Comparison of ENCODE assay signal across 10 cellular contexts in the genomic region with DNA sequence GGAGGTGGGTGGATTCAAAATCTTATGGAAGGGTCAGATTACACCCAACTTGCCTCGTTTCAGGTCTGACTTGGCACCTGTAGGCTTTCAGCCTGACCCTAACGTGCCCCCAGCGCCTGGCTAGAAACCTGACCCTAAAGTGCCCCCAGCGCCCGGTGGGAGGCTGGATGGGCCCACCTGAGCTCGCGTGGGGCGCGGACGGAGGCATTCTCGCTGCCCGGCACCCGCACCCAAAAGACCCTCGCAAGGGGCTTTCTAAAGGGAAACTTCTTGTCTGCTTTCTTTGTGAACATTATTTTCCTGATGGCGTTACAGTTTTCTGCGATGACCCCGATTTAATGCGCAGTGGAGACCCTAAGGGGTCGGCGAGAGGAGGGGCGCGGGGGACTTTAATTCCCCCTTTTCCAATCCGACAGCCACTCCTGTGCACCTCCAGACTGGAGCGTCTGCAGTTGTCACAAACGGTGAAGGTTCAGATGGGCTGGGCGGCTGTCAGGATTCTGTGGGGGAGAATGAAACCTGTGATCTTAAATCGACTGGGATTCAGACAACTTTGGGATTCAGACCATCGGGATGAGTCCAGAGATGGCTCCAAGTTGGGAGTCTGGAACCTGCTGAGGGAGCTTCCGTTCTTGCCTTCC. TPM values are rescaled to one million over a fixed set of nuclear protein-coding genes. Genes with fewer than 3 reads are reported as not detected.
DNase-seq lines count a peak whose midpoint lies in the region; ATAC-seq and TF ChIP-seq lines count a peak whose summit lies in the region.
"Had no signal": no experiment of that assay in that cellular context is flagged by ENCODE, and none has a peak within 500 bp of the region (broad histone marks: within the 10 kb centered on the region; RNA-seq: fewer than 3 reads in every experiment).

No MANE protein-coding gene starts in this region.

- peaks cover 35% of the 10 kb centered on the region for H3K4me1 ChIP-seq in CD4-positive, CD25-positive, alpha-beta regulatory T cell (ENCODE audit: control insufficient read depth, insufficient read depth, low read length, poor library complexity, severe bottlenecking)
- H3K4me1 ChIP-seq in aorta (ENCODE audit: control insufficient read depth in 1 of 2, insufficient read depth in 2 of 2, low read length in 2 of 2) = peaks cover 0 to 2% of the 10 kb centered on the region in 2 donors
- H3K4me1 ChIP-seq: parathyroid adenoma had no signal

- TF ChIP-seq CTCF in HFFc6 (IDR thresholded peaks at IDR 0.05) = no peak

- H3K27ac Mint-ChIP-seq in CD4-positive, CD25-positive, alpha-beta regulatory T cell = no peak overlapping the region
- H3K27ac Mint-ChIP-seq in HFFc6 (no peak overlapping the region), naive B cell (peak overlapping the region in 4 of 6 donors; percentile 44 to 75 (median 54))
- H3K27ac Mint-ChIP-seq in activated naive CD8-positive, alpha-beta T cell treated with anti-CD3 and anti-CD28 coated beads, Interleukin-2, amount 10 ng/mL, durations not matched to agents 7 days and 5 days = no peak overlapping the region

- H3K4me3 ChIP-seq in CD4-positive, CD25-positive, alpha-beta regulatory T cell (ENCODE audit: low read depth, low read length) = no peak overlapping the region
- H3K4me3 ChIP-seq in aorta (ENCODE audit: low read length in 2 of 2) = no peak overlapping the region

- POLR2A ChIA-PET in activated naive CD8-positive, alpha-beta T cell treated with anti-CD3 and anti-CD28 coated beads, Interleukin-2, amount 10 ng/mL, durations not matched to agents 7 days and 5 days (lab: Charles Lee) = interaction anchor here (0.9 kb wide), 1 partner anchor 29 kb away, joined by 3 read pairs; the partner anchor contains the start of gene FBXW8

- H3K36me3 Mint-ChIP-seq in CD4-positive, CD25-positive, alpha-beta regulatory T cell = no peaks in the 10 kb centered on the region
- H3K36me3 Mint-ChIP-seq in HFFc6 (ENCODE audit: low read depth) (no peaks in the 10 kb centered on the region), naive B cell (peaks cover 0 to 16% of the 10 kb centered on the region in 2 donors)
- no peaks in the 10 kb centered on the region for H3K36me3 Mint-ChIP-seq in activated naive CD8-positive, alpha-beta T cell treated with anti-CD3 and anti-CD28 coated beads, Interleukin-2, amount 10 ng/mL, durations not matched to agents 7 days and 5 days

- H3K9me3 Mint-ChIP-seq in CD4-positive, CD25-positive, alpha-beta regulatory T cell = peaks cover 0 to 2% (median 0%) of the 10 kb centered on the region in 7 donors
- H3K9me3 Mint-ChIP-seq in HFFc6 (no peaks in the 10 kb centered on the region), naive B cell (no peaks in the 10 kb centered on the region)
- no peaks in the 10 kb centered on the region for H3K9me3 Mint-ChIP-seq in activated naive CD8-positive, alpha-beta T cell treated with anti-CD3 and anti-CD28 coated beads, Interleukin-2, amount 10 ng/mL, durations not matched to agents 7 days and 5 days

- WGBS in aorta, 2 donors = 3 to 4% methylated on average over 29 of the region's 29 CpGs

- intact Hi-C loops in aorta (cut with DNase I) = loop anchor here (1.0 to 10.0 kb wide), 3 partner anchors 107 to 179 kb away; no protein-coding TSS in a partner anchor

- H3K4me3 Mint-ChIP-seq in CD4-positive, CD25-positive, alpha-beta regulatory T cell = peak overlapping the region; percentile 59 to 76 (median 66)
- H3K4me3 Mint-ChIP-seq in HFFc6 (peak overlapping the region; percentile 67), naive B cell (peak overlapping the region; percentile 73 to 89 (median 84))
- peak overlapping the region; percentile 63 for H3K4me3 Mint-ChIP-seq in activated naive CD8-positive, alpha-beta T cell treated with anti-CD3 and anti-CD28 coated beads, Interleukin-2, amount 10 ng/mL, durations not matched to agents 7 days and 5 days

- H3K27ac ChIP-seq in CD4-positive, CD25-positive, alpha-beta regulatory T cell (ENCODE audit: insufficient read depth, low read length, poor library complexity, severe bottlenecking) = no peak overlapping the region
- H3K27ac ChIP-seq in aorta (ENCODE audit: low read depth in 1 of 2, low read length in 2 of 2) = no peak overlapping the region
- H3K27ac ChIP-seq: parathyroid adenoma had no signal

- ATAC-seq in CD4-positive, CD25-positive, alpha-beta regulatory T cell (ENCODE audit: low read depth in 2 of 2) = no peak
- no peak for ATAC-seq in activated naive CD8-positive, alpha-beta T cell treated with anti-CD3 and anti-CD28 coated beads, Interleukin-2, amount 10 ng/mL, durations not matched to agents 7 days and 5 days (ENCODE audit: low read depth)
- ATAC-seq in naive B cell (ENCODE audit: low read depth in 2 of 2) (no peak), GM19023 (IDR thresholded peaks at IDR 0.05; ENCODE audit: unreplicated experiment) (no peak), GM18511 (IDR thresholded peaks at IDR 0.05; ENCODE audit: unreplicated experiment) (no peak), HG02852 (IDR thresholded peaks at IDR 0.05; ENCODE audit: unreplicated experiment) (no peak), aorta (ENCODE audit: low FRiP score) (no peak)

- peaks cover 0 to 37% (median 21%) of the 10 kb centered on the region in 4 donors for H3K4me1 Mint-ChIP-seq in CD4-positive, CD25-positive, alpha-beta regulatory T cell
- H3K4me1 Mint-ChIP-seq in HFFc6 (ENCODE audit: low read depth) (peaks cover 32% of the 10 kb centered on the region), naive B cell (peaks cover 40 to 44% (median 41%) of the 10 kb centered on the region in 3 donors)
- peaks cover 28% of the 10 kb centered on the region for H3K4me1 Mint-ChIP-seq in activated naive CD8-positive, alpha-beta T cell treated with anti-CD3 and anti-CD28 coated beads, Interleukin-2, amount 10 ng/mL, durations not matched to agents 7 days and 5 days

- H3K9me3 ChIP-seq in CD4-positive, CD25-positive, alpha-beta regulatory T cell (ENCODE audit: control insufficient read depth in 2 of 2, low read length in 2 of 2) = no peaks in the 10 kb centered on the region
- H3K9me3 ChIP-seq in aorta (ENCODE audit: control insufficient read depth, low read length) = no peaks in the 10 kb centered on the region

- peaks cover 80% of the 10 kb centered on the region for H3K27me3 Mint-ChIP-seq in CD4-positive, CD25-positive, alpha-beta regulatory T cell
- H3K27me3 Mint-ChIP-seq in HFFc6 (ENCODE audit: insufficient read depth) = peaks cover 36% of the 10 kb centered on the region
- H3K27me3 Mint-ChIP-seq in activated naive CD8-positive, alpha-beta T cell treated with anti-CD3 and anti-CD28 coated beads, Interleukin-2, amount 10 ng/mL, durations not matched to agents 7 days and 5 days = peaks cover 78% of the 10 kb centered on the region
- peaks cover 35 to 52% (median 43%) of the 10 kb centered on the region in 3 donors for H3K27me3 Mint-ChIP-seq in naive B cell

- H3K27me3 ChIP-seq in CD4-positive, CD25-positive, alpha-beta regulatory T cell (ENCODE audit: control insufficient read depth, insufficient read depth, low read length) = peaks cover 22% of the 10 kb centered on the region
- H3K27me3 ChIP-seq in aorta (ENCODE audit: control insufficient read depth in 1 of 2, insufficient read depth in 2 of 2, low read length in 1 of 2) = no peaks in the 10 kb centered on the region

- H3K36me3 ChIP-seq in CD4-positive, CD25-positive, alpha-beta regulatory T cell (ENCODE audit: control insufficient read depth, insufficient read depth, low read length) = no peaks in the 10 kb centered on the region
- no peaks in the 10 kb centered on the region for H3K36me3 ChIP-seq in aorta (ENCODE audit: control insufficient read depth in 1 of 2, insufficient read depth in 2 of 2, low read length in 1 of 2)

- no peak for DNase-seq in CD4-positive, CD25-positive, alpha-beta regulatory T cell
- no peak for DNase-seq in HFFc6
- DNase-seq in activated naive CD8-positive, alpha-beta T cell treated with anti-CD3 and anti-CD28 coated beads, Interleukin-2, amount 10 ng/mL, durations not matched to agents 7 days and 5 days = no peak
- no peak for DNase-seq in naive B cell
- DNase-seq in aorta = no peak
- DNase-seq: stimulated activated CD8-positive, alpha-beta memory T cell treated with anti-CD3 and anti-CD28 coated beads, Interleukin-4, amount 100 ng/mL, for 48 hours had no signal

RNA-seq across cellular contexts. Expression of gene HRK, which starts 0.7 kb away (rescaled TPM):
- 0.25 TPM for total RNA-seq in CD4-positive, CD25-positive, alpha-beta regulatory T cell
- polyA plus RNA-seq in CD4-positive, CD25-positive, alpha-beta regulatory T cell = not detected
- not detected for total RNA-seq in HFFc6 (2021; fragmentation: NEBNext Ultra II Directional; extraction: Animal tissue kit (Norgen Biotek cat#: 25700))
- not detected for total RNA-seq in activated naive CD8-positive, alpha-beta T cell treated with anti-CD3 and anti-CD28 coated beads, Interleukin-2, amount 10 ng/mL, durations not matched to agents 7 days and 5 days
- 1 to 10 TPM; 2.5 to 7.9 (median 5.9) TPM for polyA plus RNA-seq in naive B cell (ENCODE audit: low read depth in 6 of 6)
- total RNA-seq in aorta = under 1 TPM; 0.06 TPM
- under 1 TPM in 1 of 2 donors, not detected in 1; 0.25 TPM for polyA plus RNA-seq in aorta

RNA-seq across cellular contexts. Expression of gene FBXW8, which starts 28.8 kb away (rescaled TPM):
- 10.4 TPM for total RNA-seq in CD4-positive, CD25-positive, alpha-beta regulatory T cell
- 1 to 10 TPM; 3.6 to 6.9 (median 5.5) TPM for polyA plus RNA-seq in CD4-positive, CD25-positive, alpha-beta regulatory T cell
- 10 to 100 TPM; 15.3 to 20.5 (median 18.5) TPM for total RNA-seq in HFFc6 (2021; fragmentation: NEBNext Ultra II Directional; extraction: Animal tissue kit (Norgen Biotek cat#: 25700))
- total RNA-seq in activated naive CD8-positive, alpha-beta T cell treated with anti-CD3 and anti-CD28 coated beads, Interleukin-2, amount 10 ng/mL, durations not matched to agents 7 days and 5 days = 10 to 100 TPM; 12.0 to 14.1 TPM
- polyA plus RNA-seq in naive B cell (ENCODE audit: low read depth in 6 of 6) (10 to 100 TPM in 4 of 6 donors, 1 to 10 TPM in 2; 7.4 to 15.3 (median 10.9) TPM), aorta (1 to 10 TPM; 2.3 to 3.2 TPM)
- 10 to 100 TPM; 13.9 to 18.7 TPM for total RNA-seq in aorta

Comparison
In these comparisons a context has a peak if more than half of its experiments do, and no peak if none do; other contexts are left out.
1. H3K27ac Mint-ChIP-seq: peak in naive B cell (4 of 6); none in CD4-positive, CD25-positive, alpha-beta regulatory T cell (0 of 3), HFFc6 (single experiment) and activated naive CD8-positive, alpha-beta T cell treated with anti-CD3 and anti-CD28 coated beads, Interleukin-2, amount 10 ng/mL, durations not matched to agents 7 days and 5 days (single experiment).
2. Peak in every context shown above with its lines, with median percentiles within 50 percentile points of each other: H3K4me3 Mint-ChIP-seq.